1 cellular context compared by ENCODE assay signal in genomic region chr5:167950126-167950721, GRCh38.
TF ChIP-seq lines count a peak whose summit lies in the region.

No MANE protein-coding gene starts in this region.

TF ChIP-seq in IMR-90, 13 proteins besides CTCF, POLR2A, EP300 and RAD21 (continued from another document):
- TF ChIP-seq RFX5 (IDR thresholded peaks at IDR 0.05; ENCODE audit: low read depth, low read length) = no peak
- TF ChIP-seq MAZ (IDR thresholded peaks at IDR 0.05; ENCODE audit: borderline replicate concordance, low read depth, low read length) = no peak
- no peak for TF ChIP-seq USF2 (IDR thresholded peaks at IDR 0.05; ENCODE audit: low read depth, low read length)
- no peak for TF ChIP-seq MXI1 (IDR thresholded peaks at IDR 0.05; ENCODE audit: borderline replicate concordance, low read depth, low read length)
TF ChIP-seq in IMR-90: peak in this region for 0.
